ENCODE assay signal across 8 cellular contexts in the genomic region with DNA sequence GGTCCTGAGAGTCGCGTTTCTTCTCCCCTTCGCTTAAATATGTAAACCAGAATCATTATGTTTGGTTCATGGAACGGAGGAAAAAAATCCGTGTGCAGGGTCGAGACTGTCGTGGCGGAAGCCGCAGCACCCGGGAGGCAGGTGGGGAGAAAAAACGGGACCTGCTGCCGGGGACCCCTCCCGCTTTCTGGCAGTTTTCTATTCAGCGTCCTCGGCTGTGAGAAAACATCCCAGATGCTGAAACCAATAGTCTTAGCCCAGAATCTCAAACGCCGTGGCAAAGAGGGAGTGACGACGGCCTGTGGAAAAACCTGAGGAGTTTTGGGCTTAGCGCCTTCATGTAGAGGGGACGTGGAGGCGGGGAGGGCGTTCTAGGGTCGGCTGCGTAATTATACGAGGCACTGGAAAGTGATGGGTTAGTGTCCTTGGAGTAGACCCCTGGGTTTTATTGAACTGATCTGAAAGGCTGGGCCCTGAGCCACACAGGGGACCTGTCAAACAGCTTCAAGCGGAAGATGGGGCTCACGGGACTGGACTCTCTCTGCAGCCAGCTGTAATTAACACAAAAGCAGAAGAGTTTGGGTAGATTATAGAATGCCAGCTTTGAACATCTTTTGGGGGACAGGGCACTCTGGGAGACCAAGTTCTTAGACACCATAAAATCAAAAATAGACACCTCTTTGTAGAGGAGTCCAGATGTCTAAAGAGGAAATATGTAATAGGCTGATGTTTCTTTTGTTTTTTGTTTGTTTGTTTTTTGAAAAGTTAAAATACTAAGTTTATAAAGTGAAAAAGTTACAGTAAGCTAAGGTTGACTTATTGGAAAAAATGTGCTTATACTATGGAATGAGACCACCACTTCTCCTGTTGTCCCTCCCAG. TPM values are rescaled to one million over a fixed set of nuclear protein-coding genes. Genes with fewer than 3 reads are reported as not detected.
DNase-seq lines count a peak whose midpoint lies in the region; ATAC-seq and TF ChIP-seq lines count a peak whose summit lies in the region.

No MANE protein-coding gene starts in this region.

- peak overlapping the region; percentile 94 for H3K4me3 Mint-ChIP-seq in activated naive CD8-positive, alpha-beta T cell treated with anti-CD3 and anti-CD28 coated beads for 36 hours

- peak overlapping the region; percentile 84 for H3K4me2 ChIP-seq in OCI-LY3 (ENCODE audit: low read length)

- H3K36me3 ChIP-seq in OCI-LY3 (replicated peaks; ENCODE audit: low read depth, low read length) (peaks cover 13% of the 10 kb centered on the region), prostate gland (no peaks in the 10 kb centered on the region)

- no peaks in the 10 kb centered on the region for H3K9me3 Mint-ChIP-seq in activated naive CD8-positive, alpha-beta T cell treated with anti-CD3 and anti-CD28 coated beads for 36 hours

- peaks cover 27% of the 10 kb centered on the region for H3K4me1 Mint-ChIP-seq in activated naive CD8-positive, alpha-beta T cell treated with anti-CD3 and anti-CD28 coated beads for 36 hours

- peak; percentile 1 for ATAC-seq in GM18511 (IDR thresholded peaks at IDR 0.05; ENCODE audit: unreplicated experiment)
- ATAC-seq in left ventricle myocardium superior = peak; percentile 52
- no peak for ATAC-seq in HG03460 (IDR thresholded peaks at IDR 0.05; ENCODE audit: unreplicated experiment)

- H3K9me3 ChIP-seq in OCI-LY3 (ENCODE audit: insufficient read depth, low read length) (no peaks in the 10 kb centered on the region), prostate gland (no peaks in the 10 kb centered on the region)

- H3K27me3 ChIP-seq in OCI-LY3 (ENCODE audit: low read depth, low read length) (peaks cover 16% of the 10 kb centered on the region; the same call in 1 of the 2 replicates), prostate gland (replicated peaks; ENCODE audit: insufficient read depth) (no peaks in the 10 kb centered on the region)

- peak overlapping the region; percentile 94 for H3K27ac Mint-ChIP-seq in activated naive CD8-positive, alpha-beta T cell treated with anti-CD3 and anti-CD28 coated beads for 36 hours

- H3K27ac ChIP-seq in OCI-LY3 (ENCODE audit: low read length) (peak overlapping the region; percentile 63), prostate gland (peak overlapping the region; percentile 89 to 90)

- H3K9ac ChIP-seq in OCI-LY3 (ENCODE audit: low read length) = peak overlapping the region; percentile 90

- H3K27me3 Mint-ChIP-seq in activated naive CD8-positive, alpha-beta T cell treated with anti-CD3 and anti-CD28 coated beads for 36 hours = peaks cover 11% of the 10 kb centered on the region

- TF ChIP-seq CTCF in OCI-LY3 (IDR thresholded peaks at IDR 0.05; ENCODE audit: low read depth, low read length) = no peak
- TF ChIP-seq CTCF in prostate gland (IDR thresholded peaks at IDR 0.05) = no peak

- H3K4me1 ChIP-seq in OCI-LY3 (ENCODE audit: low read length) = peaks cover 31% of the 10 kb centered on the region
- peaks cover 5% of the 10 kb centered on the region for H3K4me1 ChIP-seq in prostate gland (replicated peaks)

- DNase-seq in ACHN (peak; percentile 29), left ventricle myocardium superior (peak; percentile 41), prostate gland (ENCODE audit: low spot score) (peak; percentile 7), amniotic stem cell (lab: John Stamatoyannopoulos, UW) (no peak)
- peak; percentile 9 for DNase-seq in activated naive CD8-positive, alpha-beta T cell treated with anti-CD3 and anti-CD28 coated beads for 36 hours

- WGBS in prostate gland = under 1% methylated on average over 28 of the region's 28 CpGs

- peaks cover 18% of the 10 kb centered on the region for H3K36me3 Mint-ChIP-seq in activated naive CD8-positive, alpha-beta T cell treated with anti-CD3 and anti-CD28 coated beads for 36 hours

- no peak for TF ChIP-seq POLR2A in prostate gland (IDR thresholded peaks at IDR 0.05)

- intact Hi-C loops in left ventricle myocardium superior (cut with micrococcal nuclease) (no loop called here), prostate gland (cut with DNase I) (no loop called here)

- in situ Hi-C loops in ACHN (cut with HindIII; ENCODE audit: low pct_ligation_motif_present, low pct_unique_long_range_greater_than_20kb, low sequenced_read_pairs) = no loop called here

- H2AFZ ChIP-seq in OCI-LY3 (ENCODE audit: low read depth, low read length) = peak overlapping the region; percentile 84

- peaks cover 12% of the 10 kb centered on the region; the same call in 1 of the 2 replicates for H4K20me1 ChIP-seq in OCI-LY3 (ENCODE audit: insufficient read depth, low read length)

- H3K4me3 ChIP-seq in OCI-LY3 (ENCODE audit: low read length) (peak overlapping the region; percentile 89), prostate gland (peak overlapping the region; percentile 46 to 55)

- H3K79me2 ChIP-seq in OCI-LY3 (ENCODE audit: low read length) = peaks cover 38% of the 10 kb centered on the region

RNA-seq across cellular contexts. Expression of a gene that starts 0.8 kb away (rescaled TPM):
- 10 to 100 TPM; 75.5 to 80.4 TPM for total RNA-seq in activated naive CD8-positive, alpha-beta T cell treated with anti-CD3 and anti-CD28 coated beads for 36 hours
- total RNA-seq in left ventricle myocardium superior = 0.82 TPM
- 10 to 100 TPM in 1 of 2 donors, 1 to 10 TPM in 1; 1.3 to 21.9 TPM for total RNA-seq in prostate gland

RNA-seq across cellular contexts. Expression of a gene that starts 53.7 kb away (rescaled TPM):
- total RNA-seq in activated naive CD8-positive, alpha-beta T cell treated with anti-CD3 and anti-CD28 coated beads for 36 hours = not detected
- total RNA-seq in left ventricle myocardium superior (0.10 TPM), prostate gland (1 to 10 TPM; 8.0 to 8.3 TPM)
